Comparison of ENCODE assay signal across 22 cellular contexts in genomic region chr10:110172155-110172554, GRCh38. TPM values are rescaled to one million over a fixed set of nuclear protein-coding genes. Genes with fewer than 3 reads are reported as not detected.
DNase-seq lines count a peak whose midpoint lies in the region; ATAC-seq and TF ChIP-seq lines count a peak whose summit lies in the region.
"Had no signal": no experiment of that assay in that cellular context is flagged by ENCODE, and none has a peak within 500 bp of the region (broad histone marks: within the 10 kb centered on the region; RNA-seq: fewer than 3 reads in every experiment).

No MANE protein-coding gene starts in this region.

- TF ChIP-seq POLR2A in IMR-90 (IDR thresholded peaks at IDR 0.05; ENCODE audit: low read depth, low read length): no peak

- H4K5ac ChIP-seq in IMR-90 (ENCODE audit: low read depth, low read length): no peak overlapping the region

- no peak overlapping the region for H2AFZ ChIP-seq in GM23248
- no peak overlapping the region for H2AFZ ChIP-seq in IMR-90 (replicated peaks; ENCODE audit: low read length, poor library complexity)

- no peaks in the 10 kb centered on the region for H3K9me3 ChIP-seq in GM23248 (ENCODE audit: low read depth)
- H3K9me3 ChIP-seq in IMR-90 (ENCODE audit: control insufficient read depth, insufficient read depth, low read length): no peaks in the 10 kb centered on the region
- H3K9me3 ChIP-seq: Peyer's patch had no signal

- H3K14ac ChIP-seq in IMR-90 (replicated peaks; ENCODE audit: low read depth, low read length): no peak overlapping the region

- H2BK20ac ChIP-seq in IMR-90 (ENCODE audit: low read depth, low read length): no peak overlapping the region

- H3K4me2 ChIP-seq in GM23248 (ENCODE audit: unreplicated experiment) (no peak overlapping the region), IMR-90 (ENCODE audit: low read depth, low read length) (no peak overlapping the region)

- H3K23ac ChIP-seq in IMR-90 (ENCODE audit: low read depth, low read length): no peak overlapping the region

- H3K27me3 ChIP-seq in GM23248 (replicated peaks; ENCODE audit: insufficient read depth) (peaks cover 43% of the 10 kb centered on the region), IMR-90 (ENCODE audit: control insufficient read depth, insufficient read depth, low read length) (peaks cover 51% of the 10 kb centered on the region)
- H3K27me3 ChIP-seq: Peyer's patch had no signal

- H2AK5ac ChIP-seq in IMR-90 (ENCODE audit: low read depth, low read length): no peak overlapping the region

- H3K27ac ChIP-seq in GM23248: no peak overlapping the region
- H3K27ac ChIP-seq in IMR-90 (ENCODE audit: insufficient read depth, low read length): no peak overlapping the region
- H3K27ac ChIP-seq in RWPE1: no peak overlapping the region
- H3K27ac ChIP-seq: Peyer's patch had no signal

- intact Hi-C loops in IMR-90 (cut with micrococcal nuclease): no loop called here

- no peak overlapping the region for H2BK120ac ChIP-seq in IMR-90 (ENCODE audit: low read depth, low read length)

- ATAC-seq in IMR-90 (ENCODE audit: low read depth): no peak
- no peak for ATAC-seq in activated T-cell treated with anti-CD3 and anti-CD28 coated beads, Interleukin-2, amount 50 U/mL, for 4 hours
- ATAC-seq in esophagus mucosa: no peak
- ATAC-seq in HG03196 (IDR thresholded peaks at IDR 0.05; ENCODE audit: unreplicated experiment): no peak
- ATAC-seq: HCT116, HepG2, SK-N-SH treated with all-trans-retinoic acid at 6 μM for 48 hours, T-cell had no signal

- H3K9me2 ChIP-seq in GM23248 (ENCODE audit: insufficient read depth): no peaks in the 10 kb centered on the region

- no peak overlapping the region for H3K4ac ChIP-seq in IMR-90 (ENCODE audit: low read depth, low read length)

- no peaks in the 10 kb centered on the region for H3K79me2 ChIP-seq in GM23248 (ENCODE audit: insufficient read depth)

- DNase-seq in GM23248 (peak; percentile 28), IMR-90 (no peak), RWPE1 (ENCODE audit: low spot score) (peak; percentile 44), fibroblast of mammary gland (ENCODE audit: low read depth) (peak; percentile 8)
- no peak for DNase-seq in activated T-cell treated with anti-CD3 and anti-CD28 coated beads, Interleukin-2, amount 50 U/mL, for 4 hours
- DNase-seq: ACHN, AML-193, GF-D8, MM.1S, NCI-H1092, NCI-H1436 treated with DMSO at 0.1 percent for 48 hours, NCI-H2029, NCI-H526, Peyer's patch, SHP77 treated with DMSO at 0.1 percent for 48 hours, T-cell had no signal

- H3K9ac ChIP-seq in GM23248 (no peak overlapping the region), IMR-90 (ENCODE audit: low read depth, low read length) (no peak overlapping the region)

- H2BK5ac ChIP-seq in IMR-90 (ENCODE audit: low read depth, low read length, poor library complexity, severe bottlenecking): no peak overlapping the region

- no peaks in the 10 kb centered on the region for H3K9me3 Mint-ChIP-seq in activated T-cell treated with anti-CD3 and anti-CD28 coated beads, Interleukin-2, amount 50 U/mL, for 4 hours
- H3K9me3 Mint-ChIP-seq: T-cell had no signal

- H3K27me3 Mint-ChIP-seq in activated T-cell treated with anti-CD3 and anti-CD28 coated beads, Interleukin-2, amount 50 U/mL, for 4 hours (ENCODE audit: low read depth): peaks cover 73% of the 10 kb centered on the region

- H4K20me1 ChIP-seq in GM23248 (ENCODE audit: insufficient read depth): no peaks in the 10 kb centered on the region
- no peaks in the 10 kb centered on the region for H4K20me1 ChIP-seq in IMR-90 (ENCODE audit: insufficient read depth, low read length)

- H3K4me3 Mint-ChIP-seq in activated T-cell treated with anti-CD3 and anti-CD28 coated beads, Interleukin-2, amount 50 U/mL, for 4 hours: no peak overlapping the region
- H3K4me3 Mint-ChIP-seq: CD14-positive monocyte, T-cell had no signal

- 57 to 59% methylated on average over 5 of the region's 5 CpGs for WGBS in GM23248 (ENCODE audit: low coverage in 1 of 2, low lambda C conversion rate in 2 of 2, missing lambda C conversion rate in 2 of 2), 2 experiments
- 77% methylated on average over 2 of the region's 5 CpGs; no CpG with 5 or more reads in 1 of the 2 experiments for WGBS in IMR-90 (ENCODE audit: extremely low coverage in 2 of 2, insufficient read length in 1 of 2), 2 experiments

- TF ChIP-seq CTCF in IMR-90 (conservative IDR thresholded peaks at IDR 0.05; ENCODE audit: low read depth, low read length) (no peak), RWPE1 (conservative IDR thresholded peaks at IDR 0.05; ENCODE audit: low read depth) (no peak), fibroblast of mammary gland (conservative IDR thresholded peaks at IDR 0.05; ENCODE audit: control insufficient read depth, insufficient read depth, low read depth, low read length) (no peak)

- no peak overlapping the region for H4K8ac ChIP-seq in IMR-90 (ENCODE audit: low read depth in 2 of 2, low read length in 2 of 2)

- no TSS peak for BruUV-seq in IMR-90 (replicated peaks; lab: Mats Ljungman, UMichigan)

- H2BK15ac ChIP-seq in IMR-90 (ENCODE audit: low read depth, low read length): no peak overlapping the region

- H3K36me3 Mint-ChIP-seq in activated T-cell treated with anti-CD3 and anti-CD28 coated beads, Interleukin-2, amount 50 U/mL, for 4 hours (ENCODE audit: insufficient read depth): no peaks in the 10 kb centered on the region
- H3K36me3 Mint-ChIP-seq: T-cell had no signal

- dilution Hi-C loops in IMR-90 (cut with HindIII; ENCODE audit: low sequenced_read_pairs, unreplicated experiment): no loop called here

- no peak overlapping the region for H3K56ac ChIP-seq in IMR-90 (ENCODE audit: extremely low read depth, insufficient read depth, low read length)

- no peaks in the 10 kb centered on the region for H3K79me1 ChIP-seq in IMR-90 (ENCODE audit: low read depth in 1 of 2, low read length in 2 of 2)

- no peaks in the 10 kb centered on the region for H3K4me1 ChIP-seq in GM23248 (ENCODE audit: insufficient read depth)
- H3K4me1 ChIP-seq in IMR-90 (ENCODE audit: control insufficient read depth, insufficient read depth, low read length): no peaks in the 10 kb centered on the region

- H2AK9ac ChIP-seq in IMR-90 (replicated peaks; ENCODE audit: low read depth, low read length, poor library complexity): no peak overlapping the region

- POLR2A ChIA-PET in IMR-90 (lab: Charles Lee; ENCODE audit: unreplicated experiment) (no interaction called here), RWPE1 (lab: Yijun Ruan, JAX; ENCODE audit: low non-redundant PET) (no interaction called here)

- in situ Hi-C loops in GM23248 (cut with MboI): no loop called here
- in situ Hi-C loops in IMR-90 (cut with MboI; ENCODE audit: low sequenced_read_pairs): no loop called here

- no peak overlapping the region for H3K18ac ChIP-seq in IMR-90 (ENCODE audit: low read depth, low read length)

- peaks cover 18% of the 10 kb centered on the region for H3K4me1 Mint-ChIP-seq in activated T-cell treated with anti-CD3 and anti-CD28 coated beads, Interleukin-2, amount 50 U/mL, for 4 hours (ENCODE audit: low read depth)

- TF ChIP-seq RAD21 in IMR-90 (IDR thresholded peaks at IDR 0.05; ENCODE audit: low read length): no peak

- H3F3A ChIP-seq in GM23248 (ENCODE audit: insufficient read depth): no peaks in the 10 kb centered on the region

- CTCF ChIA-PET in IMR-90 (lab: Yijun Ruan, JAX) (no interaction called here), RWPE1 (lab: Yijun Ruan, JAX) (no interaction called here)

- H3K4me3 ChIP-seq in GM23248: no peak overlapping the region
- H3K4me3 ChIP-seq in IMR-90 (ENCODE audit: insufficient read depth, low read depth, low read length): no peak overlapping the region
- H3K4me3 ChIP-seq in fibroblast of mammary gland (ENCODE audit: control insufficient read depth, low read depth, low read length): no peak overlapping the region
- H3K4me3 ChIP-seq: Peyer's patch had no signal

- H3K36me3 ChIP-seq in GM23248 (ENCODE audit: low read depth): no peaks in the 10 kb centered on the region
- H3K36me3 ChIP-seq in IMR-90 (ENCODE audit: control insufficient read depth, insufficient read depth, low read length): no peaks in the 10 kb centered on the region
- H3K36me3 ChIP-seq: Peyer's patch had no signal

- H3K9me1 ChIP-seq in IMR-90 (ENCODE audit: insufficient read depth, low read length): no peaks in the 10 kb centered on the region

- no peak overlapping the region for H4K91ac ChIP-seq in IMR-90 (ENCODE audit: insufficient read depth, low read depth, low read length)

TF ChIP-seq in IMR-90, 13 proteins besides CTCF, POLR2A, EP300 and RAD21:
- TF ChIP-seq MAFK (IDR thresholded peaks at IDR 0.05; ENCODE audit: low read depth, low read length): no peak
- TF ChIP-seq, protein P1, sequence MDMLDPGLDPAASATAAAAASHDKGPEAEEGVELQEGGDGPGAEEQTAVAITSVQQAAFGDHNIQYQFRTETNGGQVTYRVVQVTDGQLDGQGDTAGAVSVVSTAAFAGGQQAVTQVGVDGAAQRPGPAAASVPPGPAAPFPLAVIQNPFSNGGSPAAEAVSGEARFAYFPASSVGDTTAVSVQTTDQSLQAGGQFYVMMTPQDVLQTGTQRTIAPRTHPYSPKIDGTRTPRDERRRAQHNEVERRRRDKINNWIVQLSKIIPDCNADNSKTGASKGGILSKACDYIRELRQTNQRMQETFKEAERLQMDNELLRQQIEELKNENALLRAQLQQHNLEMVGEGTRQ (IDR thresholded peaks at IDR 0.05; ENCODE audit: low read depth, low read length): peak; percentile 43; the same call in 1 of the 2 replicates
TF ChIP-seq in IMR-90: peak in this region for 1.

RNA-seq across cellular contexts. Expression of gene MXI1, which starts 35.2 kb away (rescaled TPM):
- total RNA-seq in GM23248 (2014; rRNA removed; shearing (Covaris generic)): 25.7 and 32.2 TPM in 2 replicates
- polyA plus RNA-seq in GM23248 (2016; fragmentation: Nextera tagmentation; extraction: Ambion mirVana) (17.6 and 25.7 TPM in 2 replicates), IMR-90 (2012; rRNA removed) (4.5 and 7.2 TPM in 2 replicates)
- total RNA-seq in IMR-90 (2012; rRNA removed) (7.5 and 11.8 TPM in 2 replicates), esophagus mucosa (35.8 TPM)
- polyA plus RNA-seq in IMR-90 (2012; cell fraction: cytosol; rRNA removed): 0.90 and 3.1 TPM in 2 replicates
- polyA plus RNA-seq in IMR-90 (2012; cell fraction: nucleus; rRNA removed; ENCODE audit: low replicate concordance): 1.8 and 11.5 TPM in 2 replicates
- total RNA-seq in activated T-cell treated with anti-CD3 and anti-CD28 coated beads, Interleukin-2, amount 50 U/mL, for 4 hours: 10 to 100 TPM; 13.6 to 14.5 (median 14.2) TPM

Comparison
In these comparisons a context has a peak if more than half of its experiments do, and no peak if none do; other contexts are left out.
1. DNase-seq: peak in GM23248 (single experiment), RWPE1 (single experiment) and fibroblast of mammary gland (single experiment); none in IMR-90 (single experiment) and activated T-cell treated with anti-CD3 and anti-CD28 coated beads, Interleukin-2, amount 50 U/mL, for 4 hours (single experiment).